8 cellular contexts compared by ENCODE assay signal in the genomic region with DNA sequence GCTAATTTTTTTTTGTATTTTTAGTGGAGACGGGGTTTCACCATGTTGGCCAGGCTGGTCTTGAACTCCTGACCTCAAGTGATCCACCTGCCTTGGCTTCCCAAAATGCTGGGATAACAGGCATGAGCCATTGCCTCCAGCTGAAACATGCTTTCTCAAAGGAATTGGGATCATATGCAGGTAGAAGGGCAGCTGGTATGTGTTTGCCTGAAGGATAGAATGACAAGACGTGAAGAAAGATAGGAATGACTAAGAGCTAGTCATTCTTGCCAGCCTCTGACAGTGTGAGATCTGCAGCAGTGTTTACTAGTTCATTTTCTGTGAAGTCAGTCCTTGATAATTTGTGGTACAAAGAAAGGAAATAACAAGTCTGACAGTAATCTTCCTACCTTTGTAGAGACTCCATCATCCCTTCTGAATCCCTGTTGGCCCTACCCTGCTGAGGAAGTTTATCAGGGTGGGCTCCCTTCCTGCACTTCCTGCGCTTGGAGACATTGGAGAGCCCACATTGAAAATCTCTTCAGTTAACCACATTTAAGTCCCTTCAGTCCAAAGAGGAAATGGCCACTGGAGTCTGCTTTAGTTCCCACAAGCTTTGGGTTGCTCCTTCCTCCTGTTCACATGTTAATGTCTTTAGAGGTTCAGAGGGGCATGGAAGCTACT. TPM values are rescaled to one million over a fixed set of nuclear protein-coding genes. Genes with fewer than 3 reads are reported as not detected.
A peak's percentile ranks its signal among the peaks of the same experiment; 100 is the strongest.
DNase-seq lines count a peak whose midpoint lies in the region; ATAC-seq and TF ChIP-seq lines count a peak whose summit lies in the region.

No MANE protein-coding gene starts in this region.

- 76 to 88% (median 86%) methylated on average over 3 of the region's 3 CpGs for WGBS in ovary, 3 donors

- no peak for TF ChIP-seq POLR2A in ovary (IDR thresholded peaks at IDR 0.05)

- intact Hi-C loops in ovary (cut with DNase I), result no loop called here

- no peak overlapping the region for H3K27ac ChIP-seq in ovary

- H3K36me3 ChIP-seq in ovary, result no peaks in the 10 kb centered on the region

- peaks cover 17% of the 10 kb centered on the region for H3K4me1 ChIP-seq in ovary (ENCODE audit: insufficient read depth)

- ATAC-seq in SK-N-SH treated with all-trans-retinoic acid at 6 μM for 48 hours (peak; percentile 43), omental fat pad (ENCODE audit: low FRiP score) (peak; percentile 65), HG02870 (IDR thresholded peaks at IDR 0.05; ENCODE audit: unreplicated experiment) (no peak)

- no peaks in the 10 kb centered on the region for H3K27me3 ChIP-seq in ovary

- no peak for TF ChIP-seq CTCF in omental fat pad (IDR thresholded peaks at IDR 0.05)
- TF ChIP-seq CTCF in ovary (IDR thresholded peaks at IDR 0.05), result no peak

- H3K9me3 ChIP-seq in ovary, result no peaks in the 10 kb centered on the region

- no peak overlapping the region for H3K4me3 ChIP-seq in ovary

- no peak for TF ChIP-seq EP300 in ovary (IDR thresholded peaks at IDR 0.05)

- DNase-seq in SIG-M5 treated with dmso at 0.1 percent for 504 hours (lab: John Stamatoyannopoulos, UW; ENCODE audit: unreplicated experiment), result peak; percentile 39
- DNase-seq in SIG-M5 (lab: John Stamatoyannopoulos, UW), result no peak
- DNase-seq in effector CD4-positive, alpha-beta T cell, result peak; percentile 30
- DNase-seq in omental fat pad (ENCODE audit: low spot score), result no peak
- no peak for DNase-seq in superior temporal gyrus (ENCODE audit: extremely low spot score)
- DNase-seq in ovary, result no peak

TF ChIP-seq in SK-N-SH treated with all-trans-retinoic acid at 6 μM for 48 hours, 23 proteins besides CTCF, POLR2A, EP300 and RAD21:
- TF ChIP-seq ZNF565 (CRISPR knock-in tag; conservative IDR thresholded peaks at IDR 0.05; ENCODE audit: low read depth) (no peak), OSR1 (CRISPR knock-in tag; IDR thresholded peaks at IDR 0.05) (peak; percentile 50; the same call in 1 of the 2 replicates), ZNF8 (CRISPR knock-in tag; IDR thresholded peaks at IDR 0.05) (no peak)
TF ChIP-seq in SK-N-SH treated with all-trans-retinoic acid at 6 μM for 48 hours: peak in this region for 1.

RNA-seq across cellular contexts. Expression of a gene that starts 14.7 kb away (rescaled TPM):
- total RNA-seq in omental fat pad (100 to 1,000 TPM; 204 to 455 (median 293) TPM), ovary (100 to 1,000 TPM in 1 of 7 donors, 10 to 100 TPM in 6; 50.0 to 111 (median 67.9) TPM)
- 10 to 100 TPM; 26.7 to 88.7 TPM for polyA plus RNA-seq in ovary

RNA-seq across cellular contexts. Expression of a gene that starts 52.3 kb away (rescaled TPM):
- total RNA-seq in omental fat pad (10 to 100 TPM; 13.5 to 47.0 (median 15.3) TPM), ovary (10 to 100 TPM in 1 of 7 donors, 1 to 10 TPM in 6; 2.1 to 19.0 (median 3.8) TPM)
- polyA plus RNA-seq in ovary, result 1 to 10 TPM; 2.4 to 7.8 TPM

RNA-seq across cellular contexts. Expression of a gene that starts 58.9 kb away (rescaled TPM):
- total RNA-seq in omental fat pad (10 to 100 TPM; 32.4 to 47.9 (median 45.9) TPM), ovary (10 to 100 TPM; 20.5 to 50.6 (median 47.6) TPM)
- 10 to 100 TPM; 34.7 to 52.5 TPM for polyA plus RNA-seq in ovary

RNA-seq across cellular contexts. Expression of a gene that starts 59.2 kb away (rescaled TPM):
- total RNA-seq in omental fat pad (10 to 100 TPM; 17.1 to 36.9 (median 23.1) TPM), ovary (10 to 100 TPM; 10.6 to 21.1 (median 18.1) TPM)
- polyA plus RNA-seq in ovary, result 1 to 10 TPM; 3.4 to 6.5 TPM

Comparison
In these comparisons a context has a peak if more than half of its experiments do, and no peak if none do; other contexts are left out.
1. DNase-seq: peak in SIG-M5 treated with dmso at 0.1 percent for 504 hours (single experiment) and effector CD4-positive, alpha-beta T cell (single experiment); none in SIG-M5 (single experiment), omental fat pad (single experiment), superior temporal gyrus (single experiment) and ovary (0 of 5).